In the genomic region with DNA sequence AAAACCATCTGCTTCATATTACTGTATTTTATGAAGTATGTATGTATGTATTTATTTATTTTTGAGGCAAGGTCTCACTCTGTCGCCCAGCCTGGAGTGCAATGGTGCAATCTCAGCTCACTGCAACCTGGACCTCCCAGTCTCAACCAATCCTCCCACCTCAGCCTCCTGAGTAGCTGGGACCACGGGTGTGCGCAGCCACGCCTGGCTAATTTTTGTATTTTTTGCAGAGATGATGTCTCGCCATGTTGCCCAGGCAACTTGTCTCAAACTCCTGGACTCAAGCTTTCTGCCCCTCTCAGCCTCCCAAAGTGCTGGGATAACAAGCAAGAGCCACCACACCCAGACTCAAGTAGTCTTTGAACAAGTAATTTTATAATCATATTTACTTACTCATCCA, we compare ENCODE assay signal across 23 cellular contexts. TPM values are rescaled to one million over a fixed set of nuclear protein-coding genes. Genes with fewer than 3 reads are reported as not detected.
DNase-seq lines count a peak whose midpoint lies in the region; ATAC-seq and TF ChIP-seq lines count a peak whose summit lies in the region.
"Had no signal": no experiment of that assay in that cellular context is flagged by ENCODE, and none has a peak within 500 bp of the region (broad histone marks: within the 10 kb centered on the region; RNA-seq: fewer than 3 reads in every experiment).

No MANE protein-coding gene starts in this region.

- H3K27ac ChIP-seq in ACC112 (ENCODE audit: low read depth, low read length) (peak overlapping the region; percentile 69), HCT116 (ENCODE audit: low read depth, low read length) (peak overlapping the region; percentile 82), Panc1 (ENCODE audit: low read length) (peak overlapping the region; percentile 26; the same call in 1 of the 2 replicates)
- H3K27ac ChIP-seq: heart left ventricle, VCaP had no signal

- H3K79me2 ChIP-seq in ACC112 (ENCODE audit: control insufficient read depth, insufficient read depth, low read length, unreplicated experiment) = peaks cover 93% of the 10 kb centered on the region
- peaks cover 95% of the 10 kb centered on the region for H3K79me2 ChIP-seq in HCT116 (ENCODE audit: insufficient read depth, low read length)

- in situ Hi-C loops in Panc1 (cut with HindIII; ENCODE audit: low pct_unique_long_range_greater_than_20kb, low sequenced_read_pairs) = no loop called here

- H3K4me1 ChIP-seq in ACC112 (ENCODE audit: control insufficient read depth, insufficient read depth, low read length, unreplicated experiment) (peaks cover 54% of the 10 kb centered on the region), HCT116 (ENCODE audit: control insufficient read depth in 1 of 2, insufficient read depth in 2 of 2, low read length in 2 of 2) (peaks cover 58 to 70% of the 10 kb centered on the region in 2 experiments), Panc1 (ENCODE audit: control insufficient read depth, insufficient read depth, low read length) (peaks cover 22% of the 10 kb centered on the region)

- CTCF ChIA-PET in HCT116 (lab: Charles Lee) = no interaction called here
- CTCF ChIA-PET in Panc1 (lab: Charles Lee) = no interaction called here

- H3K36me3 ChIP-seq in ACC112 (ENCODE audit: insufficient read depth, low read length) (no peaks in the 10 kb centered on the region), HCT116 (ENCODE audit: control insufficient read depth in 1 of 2, insufficient read depth in 2 of 2, low read length in 2 of 2) (no peaks in the 10 kb centered on the region), Panc1 (ENCODE audit: control insufficient read depth, insufficient read depth, low read length) (no peaks in the 10 kb centered on the region)
- H3K36me3 ChIP-seq: heart left ventricle had no signal

- peak overlapping the region; percentile 50 for H3K9ac ChIP-seq in HCT116 (ENCODE audit: low read length)

- H4K20me1 ChIP-seq in HCT116 (ENCODE audit: insufficient read depth) = no peaks in the 10 kb centered on the region

- RAD21 ChIA-PET in HCT116 (lab: Charles Lee; ENCODE audit: low non-redundant PET in 1 of 2, low total read pairs in 2 of 2, uncharacterized antibody in 2 of 2, unreplicated experiment in 2 of 2) = no interaction called here

- H2AFZ ChIP-seq in ACC112 (ENCODE audit: low read length, unreplicated experiment) = no peak overlapping the region
- no peak overlapping the region for H2AFZ ChIP-seq in HCT116 (ENCODE audit: low read depth, low read length, poor library complexity, severe bottlenecking)

- TF ChIP-seq POLR2A in HCT116 (IDR thresholded peaks at IDR 0.05; ENCODE audit: borderline replicate concordance, extremely low read depth, insufficient read depth, insufficient read length) = no peak

- peak overlapping the region; percentile 82 for H3K4me2 ChIP-seq in HCT116 (ENCODE audit: low read length)

- no TSS peak for BruUV-seq in HCT116 (replicated peaks; lab: Mats Ljungman, UMichigan)
- BruUV-seq in Panc1 (replicated peaks; lab: Mats Ljungman, UMichigan) = no TSS peak

- no peak for DNase-seq in HCT116 (ENCODE audit: low read depth, low spot score)
- no peak for DNase-seq in Panc1 (ENCODE audit: low read depth, low spot score)
- DNase-seq in fibroblast of mammary gland (ENCODE audit: low read depth) = peak; percentile 8
- no peak for DNase-seq in GM19240 (ENCODE audit: insufficient read length, low spot score)
- no peak for DNase-seq in stimulated activated naive CD8-positive, alpha-beta T cell treated with anti-CD3 and anti-CD28 coated beads, Interleukin-15, Interleukin-2, amounts not matched to agents 100 U/mL and 50 U/mL, for 24 hours
- DNase-seq: activated CD4-positive, alpha-beta T cell treated with anti-CD3 and anti-CD28 coated beads, Interleukin-2, amount 50 U/mL, for 4 hours; CD4-positive, CD25-positive, alpha-beta regulatory T cell; cerebellar nuclear complex; effector memory CD4-positive, alpha-beta T cell; heart left ventricle; immature natural killer cell; NCI-H2081 treated with DMSO at 0.1 percent for 48 hours; NCI-H524 treated with DMSO at 0.1 percent for 48 hours; nucleus accumbens; retina; SHP77; stimulated activated CD4-positive, alpha-beta T cell treated with anti-CD3 and anti-CD28 coated beads, Interleukin-12 subunit alpha, Interleukin-12 subunit beta, amount 100 ng/mL, for 4 hours; stimulated activated CD8-positive, alpha-beta memory T cell treated with anti-CD3 and anti-CD28 coated beads, Interleukin-4, amount 100 ng/mL, for 48 hours had no signal

- ATAC-seq in HCT116 (peak; percentile 40), Panc1 (peak; percentile 64; the same call in 1 of the 2 replicates), HG03108 (IDR thresholded peaks at IDR 0.05; ENCODE audit: unreplicated experiment) (no peak), GM19463 (IDR thresholded peaks at IDR 0.05; ENCODE audit: unreplicated experiment) (no peak)
- ATAC-seq in stimulated activated naive CD8-positive, alpha-beta T cell treated with anti-CD3 and anti-CD28 coated beads, Interleukin-15, Interleukin-2, amounts not matched to agents 100 U/mL and 50 U/mL, for 24 hours = no peak
- ATAC-seq: heart left ventricle, HepG2 had no signal

- no peaks in the 10 kb centered on the region for H3K9me2 ChIP-seq in HCT116 (ENCODE audit: insufficient read depth)

- no peak for TF ChIP-seq RAD21 in HCT116 (IDR thresholded peaks at IDR 0.05; ENCODE audit: low read depth)

- H3K27me3 ChIP-seq in ACC112 (ENCODE audit: insufficient read depth, low read length) (no peaks in the 10 kb centered on the region), HCT116 (ENCODE audit: insufficient read depth, low read length) (no peaks in the 10 kb centered on the region), Panc1 (ENCODE audit: control insufficient read depth, insufficient read depth, low read length) (no peaks in the 10 kb centered on the region)
- H3K27me3 ChIP-seq: heart left ventricle had no signal

- no peaks in the 10 kb centered on the region for H3K9me3 ChIP-seq in HCT116 (ENCODE audit: control insufficient read depth in 1 of 2, insufficient read depth in 1 of 2, low read depth in 1 of 2, low read length in 2 of 2)
- no peaks in the 10 kb centered on the region for H3K9me3 ChIP-seq in Panc1 (ENCODE audit: control insufficient read depth, insufficient read depth, low read depth, low read length)
- H3K9me3 ChIP-seq: heart left ventricle had no signal

- H3K4me3 ChIP-seq in ACC112 (ENCODE audit: low read depth, low read length) = no peak overlapping the region
- peak overlapping the region in 1 of 2 experiments; percentile 53; a peak in 3 of 4 replicates for H3K4me3 ChIP-seq in HCT116 (replicated peaks in 1 of 2; ENCODE audit: low read depth in 1 of 2, low read length in 2 of 2)
- H3K4me3 ChIP-seq in Panc1 (ENCODE audit: low read depth in 2 of 2, low read length in 2 of 2) = no peak overlapping the region
- H3K4me3 ChIP-seq in fibroblast of mammary gland (ENCODE audit: control insufficient read depth, low read depth, low read length) = no peak overlapping the region
- H3K4me3 ChIP-seq: heart left ventricle had no signal

- intact Hi-C loops in HCT116 (cut with micrococcal nuclease) = no loop called here
- intact Hi-C loops in Panc1 (cut with micrococcal nuclease; ENCODE audit: unreplicated experiment) = no loop called here

- TF ChIP-seq CTCF in HCT116 (IDR thresholded peaks at IDR 0.05 in 2 of 3, conservative IDR thresholded peaks at IDR 0.05 in 1 of 3; ENCODE audit: borderline replicate concordance in 1 of 3, insufficient read depth in 1 of 3, low read depth in 2 of 3, low read length in 2 of 3) (no peak), Panc1 (IDR thresholded peaks at IDR 0.05) (no peak), fibroblast of mammary gland (conservative IDR thresholded peaks at IDR 0.05; ENCODE audit: control insufficient read depth, insufficient read depth, low read depth, low read length) (no peak)

- POLR2A ChIA-PET in HCT116 (lab: Charles Lee) = no interaction called here
- POLR2A ChIA-PET in Panc1 (lab: Charles Lee) = no interaction called here

TF ChIP-seq in HCT116, 20 proteins besides CTCF, POLR2A, EP300 and RAD21:
- TF ChIP-seq EZH2phosphoT487 (IDR thresholded peaks at IDR 0.05; ENCODE audit: borderline replicate concordance) (no peak), JUND (IDR thresholded peaks at IDR 0.05) (no peak), POLR2AphosphoS5 (IDR thresholded peaks at IDR 0.05; ENCODE audit: low read depth, low read length) (no peak), EGR1 (IDR thresholded peaks at IDR 0.05; ENCODE audit: low read depth) (no peak)
TF ChIP-seq in HCT116: peak in this region for 0.

RNA-seq across cellular contexts. Expression of gene KATNAL1, which starts 5.5 kb away (rescaled TPM):
- total RNA-seq in HCT116 (2021; ENCODE audit: unreplicated experiment) (17.3 TPM), Panc1 (2021; ENCODE audit: unreplicated experiment) (34.3 TPM)
- 3.1 and 3.4 TPM in 2 replicates for polyA plus RNA-seq in HCT116 (2012)
- polyA plus RNA-seq in Panc1 (2012; ENCODE audit: insufficient read length) = 10.7 TPM

Comparison
In these comparisons a context has a peak if more than half of its experiments do, and no peak if none do; other contexts are left out.
1. H3K27ac ChIP-seq: peak in every context shown above with its lines; median percentile 82 in HCT116; 69 in ACC112; 26 in Panc1.
2. ATAC-seq: peak in HCT116 (single experiment) and Panc1 (single experiment); none in HG03108 (single experiment), GM19463 (single experiment) and stimulated activated naive CD8-positive, alpha-beta T cell treated with anti-CD3 and anti-CD28 coated beads, Interleukin-15, Interleukin-2, amounts not matched to agents 100 U/mL and 50 U/mL, for 24 hours (single experiment).